Comparison of ENCODE assay signal across 14 cellular contexts in genomic region chr21:43985690-43986251, GRCh38. TPM values are rescaled to one million over a fixed set of nuclear protein-coding genes. Genes with fewer than 3 reads are reported as not detected.
DNase-seq lines count a peak whose midpoint lies in the region; ATAC-seq and TF ChIP-seq lines count a peak whose summit lies in the region.
"Had no signal": no experiment of that assay in that cellular context is flagged by ENCODE, and none has a peak within 500 bp of the region (broad histone marks: within the 10 kb centered on the region; RNA-seq: fewer than 3 reads in every experiment).

No MANE protein-coding gene starts in this region.

- peaks cover 11% of the 10 kb centered on the region for H3K36me3 Mint-ChIP-seq in CD4-positive, CD25-positive, alpha-beta regulatory T cell
- H3K36me3 Mint-ChIP-seq in H9 (ENCODE audit: insufficient read depth in 1 of 3, low read depth in 3 of 3) = no peaks in the 10 kb centered on the region
- H3K36me3 Mint-ChIP-seq: memory B cell had no signal

- peaks cover 3% of the 10 kb centered on the region for H3K23me2 ChIP-seq in H9 (ENCODE audit: insufficient read length, low read depth, low read length, poor library complexity, severe bottlenecking)

- no peak overlapping the region for H3T11ph ChIP-seq in H9 (ENCODE audit: low read length)

- peaks cover 14% of the 10 kb centered on the region for H3K36me3 ChIP-seq in CD4-positive, CD25-positive, alpha-beta regulatory T cell (ENCODE audit: control insufficient read depth, insufficient read depth, low read length)
- H3K36me3 ChIP-seq in mucosa of descending colon (ENCODE audit: low read depth) (no peaks in the 10 kb centered on the region), stomach (peaks cover 20 to 36% (median 35%) of the 10 kb centered on the region in 4 donors)
- H3K36me3 ChIP-seq: cardiac muscle cell had no signal

- H3K4me2 ChIP-seq in H9 (ENCODE audit: insufficient read depth, insufficient read length, low read length) = peak overlapping the region; percentile 95

- intact Hi-C loops in mucosa of descending colon (cut with DNase I, micrococcal nuclease) (no loop called here), stomach (cut with DNase I; ENCODE audit: low total_unique reads) (no loop called here)

- H4K91ac ChIP-seq in H9 (ENCODE audit: insufficient read length, low read depth, low read length) = no peak overlapping the region

- H3K4me1 Mint-ChIP-seq in CD4-positive, CD25-positive, alpha-beta regulatory T cell = peaks cover 0 to 16% (median 2%) of the 10 kb centered on the region in 4 donors
- H3K4me1 Mint-ChIP-seq in H9 = peaks cover 20 to 24% of the 10 kb centered on the region in 2 experiments

- no peak for TF ChIP-seq POLR2A in stomach (IDR thresholded peaks at IDR 0.05)

- H3K4me3 Mint-ChIP-seq in CD4-positive, CD25-positive, alpha-beta regulatory T cell = peak overlapping the region in 1 of 4 donors; percentile 21
- H3K4me3 Mint-ChIP-seq in H9 = peak overlapping the region in 1 of 2 experiments; percentile 68; a peak in 4 of 5 replicates
- H3K4me3 Mint-ChIP-seq: memory B cell had no signal

- H3K4me3 ChIP-seq in CD4-positive, CD25-positive, alpha-beta regulatory T cell (ENCODE audit: low read depth, low read length) = no peak overlapping the region
- H3K4me3 ChIP-seq in mucosa of descending colon = no peak overlapping the region
- H3K4me3 ChIP-seq in stomach = no peak overlapping the region
- H3K4me3 ChIP-seq: cardiac muscle cell, heart left ventricle had no signal

- no peak overlapping the region for H2AFZ ChIP-seq in H9 (ENCODE audit: low read length)

- H3K27me3 Mint-ChIP-seq in CD4-positive, CD25-positive, alpha-beta regulatory T cell = no peaks in the 10 kb centered on the region
- no peaks in the 10 kb centered on the region for H3K27me3 Mint-ChIP-seq in H9 (ENCODE audit: low read depth)

- H4K20me1 ChIP-seq in H9 (ENCODE audit: control insufficient read depth, insufficient read depth, insufficient read length) = no peaks in the 10 kb centered on the region

- WGBS in H9 (ENCODE audit: extremely low coverage, insufficient read length, low lambda C conversion rate) = no CpG with 5 or more reads among the region's 22 CpGs
- 16 to 26% (median 22%) methylated on average over 21 to 22 of the region's 22 CpGs for WGBS in stomach, 5 donors

- no peak overlapping the region for H3K18ac ChIP-seq in H9 (ENCODE audit: insufficient read length, low read depth, low read length)

- no peaks in the 10 kb centered on the region for H3K79me2 ChIP-seq in H9 (ENCODE audit: insufficient read depth, low read length)

- no peak for DNase-seq in CD4-positive, CD25-positive, alpha-beta regulatory T cell
- DNase-seq in H9 (peak; percentile 77), mucosa of descending colon (peak in 1 of 3 donors; percentile 34), glomerular visceral epithelial cell (ENCODE audit: extremely low spot score) (no peak), stomach (no peak), NCI-H187 (lab: John Stamatoyannopoulos, UW) (no peak)
- DNase-seq: GF-D8, NCI-H2171 had no signal

- H3K9me3 ChIP-seq in CD4-positive, CD25-positive, alpha-beta regulatory T cell (ENCODE audit: control insufficient read depth in 2 of 2, low read length in 2 of 2) = no peaks in the 10 kb centered on the region
- no peaks in the 10 kb centered on the region for H3K9me3 ChIP-seq in H9 (ENCODE audit: control insufficient read depth, low read depth, low read length)
- no peaks in the 10 kb centered on the region for H3K9me3 ChIP-seq in mucosa of descending colon
- H3K9me3 ChIP-seq in stomach = no peaks in the 10 kb centered on the region
- H3K9me3 ChIP-seq: heart left ventricle had no signal

- H3K27ac ChIP-seq in CD4-positive, CD25-positive, alpha-beta regulatory T cell (ENCODE audit: insufficient read depth, low read length, poor library complexity, severe bottlenecking) = no peak overlapping the region
- H3K27ac ChIP-seq in H9 (ENCODE audit: insufficient read length, low read depth, low read length) (no peak overlapping the region), cingulate gyrus (ENCODE audit: low read depth, low read length) (peak overlapping the region; percentile 97), stomach (no peak overlapping the region)
- H3K27ac ChIP-seq: cardiac muscle cell, epithelial cell of prostate, heart left ventricle had no signal

- TF ChIP-seq CTCF in H9 (conservative IDR thresholded peaks at IDR 0.05) (no peak), mucosa of descending colon (IDR thresholded peaks at IDR 0.05) (no peak), stomach (IDR thresholded peaks at IDR 0.05) (no peak)

- peak in 1 of 2 donors; percentile 7 for ATAC-seq in CD4-positive, CD25-positive, alpha-beta regulatory T cell (ENCODE audit: low read depth in 2 of 2)
- ATAC-seq in mucosa of descending colon (peak; percentile 6), HG03432 (IDR thresholded peaks at IDR 0.05; ENCODE audit: unreplicated experiment) (no peak)

- H4K5ac ChIP-seq in H9 (ENCODE audit: insufficient read length, low read depth, low read length) = peak overlapping the region; percentile 34

- no peak overlapping the region for H2BK120ac ChIP-seq in H9 (ENCODE audit: low read depth, low read length, poor library complexity, severe bottlenecking)

- no peak overlapping the region for H3K23ac ChIP-seq in H9 (ENCODE audit: insufficient read length, low read depth, low read length)

- H3K79me1 ChIP-seq in H9 (ENCODE audit: insufficient read depth, low read depth, low read length, poor library complexity, severe bottlenecking) = no peaks in the 10 kb centered on the region

- H2BK20ac ChIP-seq in H9 (ENCODE audit: low read depth, low read length, poor library complexity, severe bottlenecking) = no peak overlapping the region

- H3K9ac ChIP-seq in H9 (ENCODE audit: extremely low read depth, insufficient read length, low read length) = no peak overlapping the region

- H3K56ac ChIP-seq in H9 (ENCODE audit: insufficient read length, low read depth, low read length) = no peak overlapping the region

- H2AK5ac ChIP-seq in H9 (ENCODE audit: insufficient read length, low read length) = no peak overlapping the region

- peak overlapping the region; percentile 83; the same call in 1 of the 2 replicates for H2BK15ac ChIP-seq in H9 (ENCODE audit: low read depth, low read length)

- H2BK5ac ChIP-seq in H9 (ENCODE audit: insufficient read length, low read length) = no peak overlapping the region

- peak overlapping the region; percentile 65; the same call in 1 of the 2 replicates for H3K14ac ChIP-seq in H9 (ENCODE audit: insufficient read depth, low read length)

- peaks cover 6% of the 10 kb centered on the region for H3K4me1 ChIP-seq in CD4-positive, CD25-positive, alpha-beta regulatory T cell (ENCODE audit: control insufficient read depth, insufficient read depth, low read length, poor library complexity, severe bottlenecking)
- no peaks in the 10 kb centered on the region; the same call in 1 of the 2 replicates for H3K4me1 ChIP-seq in H9 (ENCODE audit: insufficient read depth, low read length)
- no peaks in the 10 kb centered on the region for H3K4me1 ChIP-seq in mucosa of descending colon (ENCODE audit: low read depth)
- H3K4me1 ChIP-seq in stomach = peaks cover 0 to 8% (median 3%) of the 10 kb centered on the region in 4 donors

- no peaks in the 10 kb centered on the region for H3K9me3 Mint-ChIP-seq in CD4-positive, CD25-positive, alpha-beta regulatory T cell
- H3K9me3 Mint-ChIP-seq in H9 = no peaks in the 10 kb centered on the region
- H3K9me3 Mint-ChIP-seq: memory B cell had no signal

- TF ChIP-seq EP300 in stomach (IDR thresholded peaks at IDR 0.05) = no peak

- H3K27ac Mint-ChIP-seq in CD4-positive, CD25-positive, alpha-beta regulatory T cell = peak overlapping the region; percentile 4 to 90 (median 77)
- H3K27ac Mint-ChIP-seq in H9 = peak overlapping the region in 1 of 3 experiments; percentile 43; a peak in 3 of 7 replicates
- H3K27ac Mint-ChIP-seq: memory B cell had no signal

- no peak overlapping the region for H2BK12ac ChIP-seq in H9 (ENCODE audit: insufficient read length, low read depth, low read length)

- H3K27me3 ChIP-seq in CD4-positive, CD25-positive, alpha-beta regulatory T cell (ENCODE audit: control insufficient read depth, insufficient read depth, low read length) = no peaks in the 10 kb centered on the region
- H3K27me3 ChIP-seq in H9 (ENCODE audit: insufficient read depth, low read length) (no peaks in the 10 kb centered on the region), stomach (no peaks in the 10 kb centered on the region)
- H3K27me3 ChIP-seq: heart left ventricle had no signal

- H3K4ac ChIP-seq in H9 (ENCODE audit: low read depth, low read length) = no peak overlapping the region

- H4K8ac ChIP-seq in H9 (replicated peaks; ENCODE audit: insufficient read length, low read depth, low read length) = peak overlapping the region; percentile 51

RNA-seq across cellular contexts. Expression of gene TRAPPC10, which starts 26.3 kb away (rescaled TPM):
- 132 TPM for total RNA-seq in CD4-positive, CD25-positive, alpha-beta regulatory T cell
- 10 to 100 TPM; 13.5 to 18.7 (median 17.1) TPM for polyA plus RNA-seq in CD4-positive, CD25-positive, alpha-beta regulatory T cell
- total RNA-seq in H9 (2021) (27.9 and 32.9 TPM in 2 replicates), mucosa of descending colon (10 to 100 TPM; 57.7 to 86.8 (median 61.9) TPM), stomach (10 to 100 TPM; 14.6 to 88.1 (median 46.9) TPM)
- polyA plus RNA-seq in stomach = 1 to 10 TPM; 3.7 to 7.3 (median 6.0) TPM
